ENCODE assay signal across 9 cellular contexts in genomic region chr3:42501321-42501680, GRCh38. TPM values are rescaled to one million over a fixed set of nuclear protein-coding genes. Genes with fewer than 3 reads are reported as not detected.
A peak's percentile ranks its signal among the peaks of the same experiment; 100 is the strongest.
DNase-seq lines count a peak whose midpoint lies in the region; ATAC-seq, FAIRE-seq and TF ChIP-seq lines count a peak whose summit lies in the region.
"Had no signal": no experiment of that assay in that cellular context is flagged by ENCODE, and none has a peak within 500 bp of the region (broad histone marks: within the 10 kb centered on the region; RNA-seq: fewer than 3 reads in every experiment).

No MANE protein-coding gene starts in this region.

- ATAC-seq in left ventricle myocardium superior = no peak
- no peak; the same call in 2 of the 3 replicates for ATAC-seq in GM12878
- no peak for ATAC-seq in upper lobe of right lung
- no peak for ATAC-seq in GM18511 (IDR thresholded peaks at IDR 0.05; ENCODE audit: unreplicated experiment)

- TF ChIP-seq CTCF in cardiac muscle cell (IDR thresholded peaks at IDR 0.05; ENCODE audit: low read depth, low read length) (no peak), GM12878 (IDR thresholded peaks at IDR 0.05 in 2 of 3, conservative IDR thresholded peaks at IDR 0.05 in 1 of 3; ENCODE audit: control insufficient read depth in 2 of 3, extremely low read depth in 1 of 3, insufficient read depth in 1 of 3, low read depth in 3 of 3, low read length in 3 of 3) (no peak), upper lobe of right lung (IDR thresholded peaks at IDR 0.05) (no peak)

- no peak for TF ChIP-seq POLR2A in GM12878 (IDR thresholded peaks at IDR 0.05; ENCODE audit: low read depth, low read length)

- intact Hi-C loops in left ventricle myocardium superior (cut with micrococcal nuclease) = no loop called here
- intact Hi-C loops in GM12878 (cut with micrococcal nuclease; ENCODE audit: unreplicated experiment) = no loop called here
- intact Hi-C loops in upper lobe of right lung (cut with DNase I) = loop anchor here (5.0 kb wide), 1 partner anchor 46 kb away; no protein-coding TSS in a partner anchor

- TF ChIP-seq RAD21 in GM12878 (IDR thresholded peaks at IDR 0.05; ENCODE audit: insufficient read depth, low read depth, low read length) = no peak

- CTCF ChIA-PET in GM12878 (lab: Yijun Ruan, JAX) = interaction anchor here (0.7 to 2.0 kb wide), 3 partner anchors 10 to 375 kb away, joined by 3 to 4 read pairs (median 3); no protein-coding TSS in a partner anchor

- no peaks in the 10 kb centered on the region for H3K36me3 ChIP-seq in cardiac muscle cell
- H3K36me3 ChIP-seq in GM12878 (ENCODE audit: control insufficient read depth in 2 of 2, insufficient read depth in 2 of 2, low read length in 1 of 2) = no peaks in the 10 kb centered on the region
- H3K36me3 ChIP-seq in mesenchymal stem cell (ENCODE audit: control insufficient read depth in 1 of 2, insufficient read depth in 2 of 2, low read depth in 1 of 2, low read length in 2 of 2) = no peaks in the 10 kb centered on the region
- H3K36me3 ChIP-seq in upper lobe of right lung = no peaks in the 10 kb centered on the region

- H3K4me3 ChIP-seq in cardiac muscle cell (peak overlapping the region; percentile 40), GM12878 (peak overlapping the region; percentile 87; the same call in 1 of the 2 replicates), mesenchymal stem cell (ENCODE audit: insufficient read depth in 1 of 2, low read depth in 1 of 2, low read length in 2 of 2) (peak overlapping the region in 1 of 2 experiments; percentile 27), upper lobe of right lung (peak overlapping the region; percentile 60)

- in situ Hi-C loops in GM12878 (cut with MboI) = no loop called here

- H2AK5ac ChIP-seq in mesenchymal stem cell (ENCODE audit: low read length, severe bottlenecking) = no peak overlapping the region

- H3K27me3 ChIP-seq in cardiac muscle cell (peaks cover 55% of the 10 kb centered on the region), GM12878 (replicated peaks in 1 of 2; ENCODE audit: control insufficient read depth in 2 of 2, insufficient read depth in 2 of 2, low read length in 1 of 2) (peaks cover 6 to 13% of the 10 kb centered on the region in 2 experiments), mesenchymal stem cell (ENCODE audit: control insufficient read depth in 1 of 2, insufficient read depth in 1 of 2, low read length in 2 of 2) (peaks cover 35 to 86% of the 10 kb centered on the region in 2 experiments), upper lobe of right lung (no peaks in the 10 kb centered on the region)

- no peaks in the 10 kb centered on the region for H3K79me2 ChIP-seq in GM12878 (ENCODE audit: control insufficient read depth, insufficient read depth, low read length)

- no peak for TF ChIP-seq EP300 in GM12878 (IDR thresholded peaks at IDR 0.05; ENCODE audit: borderline replicate concordance in 1 of 2, control insufficient read depth in 1 of 2, low read depth in 2 of 2, low read length in 2 of 2)

- no peak overlapping the region for H3K14ac ChIP-seq in mesenchymal stem cell (ENCODE audit: low read length in 2 of 2)

- H2AFZ ChIP-seq in GM12878 (ENCODE audit: control insufficient read depth, low read depth, low read length) = peak overlapping the region; percentile 94
- H2AFZ ChIP-seq in mesenchymal stem cell (ENCODE audit: low read depth, low read length) = no peak overlapping the region

- H3K4me2 ChIP-seq in GM12878 (ENCODE audit: control insufficient read depth, insufficient read depth) = peak overlapping the region; percentile 100
- H3K4me2 ChIP-seq in mesenchymal stem cell (ENCODE audit: low read length, poor library complexity, severe bottlenecking) = peak overlapping the region; percentile 77

- H3K27ac ChIP-seq in cardiac muscle cell (no peak overlapping the region), GM12878 (ENCODE audit: control insufficient read depth, insufficient read depth) (no peak overlapping the region), mesenchymal stem cell (ENCODE audit: low read length, poor library complexity, severe bottlenecking) (no peak overlapping the region), upper lobe of right lung (peak overlapping the region; percentile 76)
- H3K27ac ChIP-seq: KMS-11 had no signal

- no peak overlapping the region for H3K23ac ChIP-seq in mesenchymal stem cell (ENCODE audit: low read length in 2 of 2)

- no peak overlapping the region for H2BK15ac ChIP-seq in mesenchymal stem cell (ENCODE audit: low read depth, poor library complexity, severe bottlenecking)

- no peak overlapping the region for H3K18ac ChIP-seq in mesenchymal stem cell (ENCODE audit: low read depth in 1 of 2, low read length in 2 of 2)

- 9% methylated on average over 27 of the region's 27 CpGs for WGBS in GM12878 (ENCODE audit: insufficient coverage, insufficient replicate concordance, low lambda C conversion rate, missing lambda C conversion rate)
- WGBS in mesenchymal stem cell = 2% methylated on average over 27 of the region's 27 CpGs

- BruUV-seq in GM12878 (replicated peaks; lab: Mats Ljungman, UMichigan) = no TSS peak

- H4K91ac ChIP-seq in mesenchymal stem cell (ENCODE audit: low read length) = no peak overlapping the region

- H3K9ac ChIP-seq in GM12878 (ENCODE audit: control insufficient read depth, insufficient read depth, low read length) = no peak overlapping the region
- H3K9ac ChIP-seq in mesenchymal stem cell (ENCODE audit: low read length) = no peak overlapping the region
- H3K9ac ChIP-seq: KMS-11 had no signal

- no peaks in the 10 kb centered on the region for H3K9me3 ChIP-seq in cardiac muscle cell (ENCODE audit: low read depth)
- no peaks in the 10 kb centered on the region for H3K9me3 ChIP-seq in GM12878 (replicated peaks; ENCODE audit: control insufficient read depth, insufficient read depth, low read length)
- peaks cover 4% of the 10 kb centered on the region for H3K9me3 ChIP-seq in mesenchymal stem cell (ENCODE audit: control insufficient read depth, low read length)
- no peaks in the 10 kb centered on the region for H3K9me3 ChIP-seq in upper lobe of right lung

- H2BK5ac ChIP-seq in mesenchymal stem cell (ENCODE audit: low read depth, low read length, poor library complexity, severe bottlenecking) = no peak overlapping the region

- FAIRE-seq in GM12878 (lab: Jason Lieb, UNC) = no peak

- DNase-seq in cardiac muscle cell (ENCODE audit: low read depth in 1 of 2, low spot score in 1 of 2) (peak in 1 of 2 donors; percentile 55), left ventricle myocardium superior (no peak), GM12878 (ENCODE audit: low read depth, low spot score) (no peak), mesenchymal stem cell (no peak), upper lobe of right lung (no peak), GF-D8 (lab: John Stamatoyannopoulos, UW) (no peak), mucosa of gallbladder (ENCODE audit: low spot score) (no peak)

- H4K8ac ChIP-seq in mesenchymal stem cell (ENCODE audit: low read length) = no peak overlapping the region

- no peak overlapping the region for H2BK12ac ChIP-seq in mesenchymal stem cell (ENCODE audit: low read length in 2 of 2)

- RAD21 ChIA-PET in GM12878 (lab: Charles Lee; ENCODE audit: unreplicated experiment) = no interaction called here

- no peak overlapping the region for H2BK120ac ChIP-seq in mesenchymal stem cell (ENCODE audit: low read depth, low read length)

- H3K4me1 ChIP-seq in cardiac muscle cell (ENCODE audit: low read depth) = peaks cover 3% of the 10 kb centered on the region
- H3K4me1 ChIP-seq in GM12878 (ENCODE audit: control insufficient read depth, insufficient read depth, low read length) = peaks cover 6% of the 10 kb centered on the region; the same call in 1 of the 2 replicates
- peaks cover 22% of the 10 kb centered on the region for H3K4me1 ChIP-seq in mesenchymal stem cell (ENCODE audit: control insufficient read depth, insufficient read depth, low read depth, low read length)
- peaks cover 12% of the 10 kb centered on the region for H3K4me1 ChIP-seq in upper lobe of right lung

- SMC1A ChIA-PET in GM12878 (lab: Charles Lee; ENCODE audit: uncharacterized antibody, unreplicated experiment) = no interaction called here

- POLR2A ChIA-PET in GM12878 (lab: Charles Lee) = no interaction called here

- H3K79me1 ChIP-seq in mesenchymal stem cell (replicated peaks; ENCODE audit: low read length, poor library complexity, severe bottlenecking) = no peaks in the 10 kb centered on the region

- no peaks in the 10 kb centered on the region for H4K20me1 ChIP-seq in GM12878 (ENCODE audit: control insufficient read depth, insufficient read depth)

- no peak overlapping the region for H3K4ac ChIP-seq in mesenchymal stem cell (ENCODE audit: low read depth in 1 of 2, low read length in 2 of 2)

RNA-seq across cellular contexts. Expression of gene VIPR1, which starts 1.1 kb away (rescaled TPM):
- total RNA-seq in cardiac muscle cell (0.35 and 1.6 TPM in 2 replicates), left ventricle myocardium superior (2.2 TPM), GM12878 (2014; rRNA removed) (not detected in 2 replicates), GM12878 (2014; rRNA removed; fragmentation: Illumina TruSeq; extraction: Trizol) (not detected in 2 replicates), GM12878 (2021) (0.18 and 0.29 TPM in 2 replicates), upper lobe of right lung (184 TPM), mucosa of gallbladder (91.7 TPM)
- polyA plus RNA-seq in cardiac muscle cell (0.60 and 0.86 TPM in 2 replicates), GM12878 (2011; rRNA removed) (not detected in 2 replicates), GM12878 (2014; fragmentation: Illumina TruSeq; extraction: Trizol) (0.03 TPM in 1 of 2 replicates, not detected in the other), GM12878 (2014; fragmentation: Nextera tagmentation; extraction: Ambion mirVana) (not detected), GM12878 (2014; rRNA removed) (0.04 and 0.28 TPM in 2 replicates), GM12878 (2016; fragmentation: Nextera tagmentation; extraction: Ambion mirVana) (under 1 TPM in 1 of 2 experiments, not detected in 1; 0.07 TPM)
- total RNA-seq in GM12878 (2013; cell fraction: nucleolus; rRNA removed) = 0.35 TPM in 1 of 2 replicates, not detected in the other
- 0.59 TPM for polyA plus RNA-seq in GM12878 (2011; ENCODE audit: low read depth)
- 0.04 TPM in 1 of 2 replicates, not detected in the other for polyA plus RNA-seq in GM12878 (2011; cell fraction: cytosol; rRNA removed)
- 0.04 TPM in 1 of 2 replicates, not detected in the other for polyA plus RNA-seq in GM12878 (2011; cell fraction: nucleus; rRNA removed)
- 0.74 and 1.2 TPM in 2 replicates for polyA plus RNA-seq in GM12878 (2012)
- polyA minus RNA-seq in GM12878 (2011; rRNA and poly(A)+ RNA removed) = 0.07 and 0.21 TPM in 2 replicates
- polyA minus RNA-seq in GM12878 (2011; cell fraction: cytosol; rRNA and poly(A)+ RNA removed) = not detected in 2 replicates
- polyA minus RNA-seq in GM12878 (2011; cell fraction: nucleus; rRNA and poly(A)+ RNA removed) = not detected in 2 replicates
- polyA plus RNA-seq in mesenchymal stem cell (2013, experiment 1 of 2) = 3.8 TPM
- 3.9 TPM for polyA plus RNA-seq in mesenchymal stem cell (2013, experiment 2 of 2)

Comparison
In these comparisons a context has a peak if more than half of its experiments do, and no peak if none do; other contexts are left out.
1. RNA of gene VIPR1, which starts 1.1 kb away (total RNA-seq): 184 TPM in upper lobe of right lung (single experiment) and 91.7 TPM in mucosa of gallbladder (single experiment); 2.2 TPM in left ventricle myocardium superior (single experiment), 0.35 to 1.6 TPM in cardiac muscle cell and 0.18 to 0.35 TPM in GM12878; every median in the first group is over 10 times any median in the second.